In genomic region chr12:29883558-29883957, GRCh38 we compare ENCODE assay signal across 1 cellular context.
TF ChIP-seq lines count a peak whose summit lies in the region.

No MANE protein-coding gene starts in this region.

TF ChIP-seq in WTC11, 78 proteins besides CTCF, POLR2A, EP300 and RAD21 (continued from another document):
- TF ChIP-seq ZNF671 (CRISPR knock-in tag; IDR thresholded peaks at IDR 0.05) (no peak), ESRRA (CRISPR knock-in tag; IDR thresholded peaks at IDR 0.05; ENCODE audit: borderline replicate concordance) (no peak), ZNF317 (CRISPR knock-in tag; IDR thresholded peaks at IDR 0.05; ENCODE audit: borderline replicate concordance, low read depth) (no peak)
